ENCODE assay signal across 9 cellular contexts in genomic region chr6:160101262-160102205, GRCh38. TPM values are rescaled to one million over a fixed set of nuclear protein-coding genes. Genes with fewer than 3 reads are reported as not detected.
DNase-seq lines count a peak whose midpoint lies in the region; ATAC-seq and TF ChIP-seq lines count a peak whose summit lies in the region.
"Had no signal": no experiment of that assay in that cellular context is flagged by ENCODE, and none has a peak within 500 bp of the region (broad histone marks: within the 10 kb centered on the region; RNA-seq: fewer than 3 reads in every experiment).

No MANE protein-coding gene starts in this region.

- peak overlapping the region; percentile 77 for H3K27ac Mint-ChIP-seq in activated naive CD8-positive, alpha-beta T cell treated with anti-CD3 and anti-CD28 coated beads, Interleukin-2, amount 10 ng/mL, durations not matched to agents 7 days and 5 days

- H3K4me1 ChIP-seq in right atrium auricular region (peaks cover 0 to 6% of the 10 kb centered on the region in 2 donors), upper lobe of right lung (peaks cover 9% of the 10 kb centered on the region)

- POLR2A ChIA-PET in activated naive CD8-positive, alpha-beta T cell treated with anti-CD3 and anti-CD28 coated beads, Interleukin-2, amount 10 ng/mL, durations not matched to agents 7 days and 5 days (lab: Charles Lee), result interaction anchor here (0.5 kb wide), 1 partner anchor 1282 kb away, joined by 3 read pairs; the partner anchor contains the start of gene EZR

- H3K27me3 Mint-ChIP-seq in activated naive CD8-positive, alpha-beta T cell treated with anti-CD3 and anti-CD28 coated beads, Interleukin-2, amount 10 ng/mL, durations not matched to agents 7 days and 5 days, result no peaks in the 10 kb centered on the region

- H3K9me3 Mint-ChIP-seq in activated naive CD8-positive, alpha-beta T cell treated with anti-CD3 and anti-CD28 coated beads, Interleukin-2, amount 10 ng/mL, durations not matched to agents 7 days and 5 days, result no peaks in the 10 kb centered on the region

- TF ChIP-seq POLR2A in lower leg skin (IDR thresholded peaks at IDR 0.05), result no peak

- H3K4me1 Mint-ChIP-seq in activated naive CD8-positive, alpha-beta T cell treated with anti-CD3 and anti-CD28 coated beads, Interleukin-2, amount 10 ng/mL, durations not matched to agents 7 days and 5 days, result peaks cover 4% of the 10 kb centered on the region

- H3K27ac ChIP-seq in right atrium auricular region (peak overlapping the region in 1 of 2 donors; percentile 8), upper lobe of right lung (no peak overlapping the region)

- H3K36me3 Mint-ChIP-seq in activated naive CD8-positive, alpha-beta T cell treated with anti-CD3 and anti-CD28 coated beads, Interleukin-2, amount 10 ng/mL, durations not matched to agents 7 days and 5 days, result peaks cover 28% of the 10 kb centered on the region

- H3K36me3 ChIP-seq in right atrium auricular region (peaks cover 55% of the 10 kb centered on the region), upper lobe of right lung (peaks cover 78% of the 10 kb centered on the region)

- TF ChIP-seq CTCF in right atrium auricular region (IDR thresholded peaks at IDR 0.05) (no peak), upper lobe of right lung (IDR thresholded peaks at IDR 0.05) (no peak), lower leg skin (IDR thresholded peaks at IDR 0.05) (no peak)

- 85 to 92% methylated on average over 22 to 23 of the region's 23 CpGs for whole genome bisulfite sequencing in lower leg skin, 2 donors

- H3K9me3 ChIP-seq in right atrium auricular region (no peaks in the 10 kb centered on the region), upper lobe of right lung (no peaks in the 10 kb centered on the region)

- H3K4me3 ChIP-seq in right atrium auricular region, result no peak overlapping the region
- no peak overlapping the region for H3K4me3 ChIP-seq in upper lobe of right lung
- H3K4me3 ChIP-seq in lower leg skin (ENCODE audit: low read depth, poor library complexity, severe bottlenecking), result no peak overlapping the region

- no peak overlapping the region for H3K4me3 Mint-ChIP-seq in activated naive CD8-positive, alpha-beta T cell treated with anti-CD3 and anti-CD28 coated beads, Interleukin-2, amount 10 ng/mL, durations not matched to agents 7 days and 5 days

- ATAC-seq in Right ventricle myocardium inferior (peak; percentile 35), left lobe of liver (peak; percentile 62), upper lobe of right lung (peak; percentile 12)
- ATAC-seq in activated naive CD8-positive, alpha-beta T cell treated with anti-CD3 and anti-CD28 coated beads, Interleukin-2, amount 10 ng/mL, durations not matched to agents 7 days and 5 days (ENCODE audit: low read depth), result no peak

- no peaks in the 10 kb centered on the region for H3K27me3 ChIP-seq in right atrium auricular region
- no peaks in the 10 kb centered on the region for H3K27me3 ChIP-seq in upper lobe of right lung

- intact Hi-C loops in Right ventricle myocardium inferior (cut with DNase I) (no loop called here), upper lobe of right lung (cut with DNase I) (no loop called here), lower leg skin (cut with DNase I; ENCODE audit: low total_unique reads) (no loop called here)

- DNase-seq in Right ventricle myocardium inferior (ENCODE audit: missing footprints) (no peak), right atrium auricular region (ENCODE audit: low spot score) (no peak), left lobe of liver (ENCODE audit: low spot score) (peak; percentile 76), upper lobe of right lung (peak; percentile 66), superior temporal gyrus (ENCODE audit: extremely low spot score) (no peak), lower leg skin (ENCODE audit: low spot score in 2 of 2) (no peak), DMS153 treated with DMSO at 0.1 percent for 48 hours (lab: John Stamatoyannopoulos, UW; ENCODE audit: unreplicated experiment) (no peak)
- no peak for DNase-seq in activated naive CD8-positive, alpha-beta T cell treated with anti-CD3 and anti-CD28 coated beads, Interleukin-2, amount 10 ng/mL, durations not matched to agents 7 days and 5 days
- DNase-seq: aorta had no signal

RNA-seq across cellular contexts. Expression of gene SLC22A1, which starts 20.1 kb away (rescaled TPM):
- total RNA-seq in Right ventricle myocardium inferior (0.51 TPM), right atrium auricular region (not detected), left lobe of liver (1,378 TPM), upper lobe of right lung (2.7 TPM), lower leg skin (1 to 10 TPM in 1 of 4 donors, under 1 TPM in 2, not detected in 1; 0.65 to 1.4 (median 0.80) TPM)
- total RNA-seq in activated naive CD8-positive, alpha-beta T cell treated with anti-CD3 and anti-CD28 coated beads, Interleukin-2, amount 10 ng/mL, durations not matched to agents 7 days and 5 days, result 1 to 10 TPM; 1.2 to 1.8 TPM

Comparison
In these comparisons a context has a peak if more than half of its experiments do, and no peak if none do; other contexts are left out.
1. DNase-seq: peak in left lobe of liver (single experiment) and upper lobe of right lung (single experiment); none in Right ventricle myocardium inferior (single experiment), right atrium auricular region (single experiment), activated naive CD8-positive, alpha-beta T cell treated with anti-CD3 and anti-CD28 coated beads, Interleukin-2, amount 10 ng/mL, durations not matched to agents 7 days and 5 days (single experiment), superior temporal gyrus (single experiment), lower leg skin (0 of 2) and DMS153 treated with DMSO at 0.1 percent for 48 hours (single experiment).
2. RNA of gene SLC22A1, which starts 20.1 kb away (total RNA-seq): 1,378 TPM in left lobe of liver (single experiment); 2.7 TPM in upper lobe of right lung (single experiment), 1.2 to 1.8 TPM in activated naive CD8-positive, alpha-beta T cell treated with anti-CD3 and anti-CD28 coated beads, Interleukin-2, amount 10 ng/mL, durations not matched to agents 7 days and 5 days, 0.65 to 1.4 TPM in lower leg skin, 0.51 TPM in Right ventricle myocardium inferior (single experiment) and not detected in right atrium auricular region; every median in the first group is over 100 times any median in the second.